Comparison of ENCODE assay signal across 8 cellular contexts in the genomic region with DNA sequence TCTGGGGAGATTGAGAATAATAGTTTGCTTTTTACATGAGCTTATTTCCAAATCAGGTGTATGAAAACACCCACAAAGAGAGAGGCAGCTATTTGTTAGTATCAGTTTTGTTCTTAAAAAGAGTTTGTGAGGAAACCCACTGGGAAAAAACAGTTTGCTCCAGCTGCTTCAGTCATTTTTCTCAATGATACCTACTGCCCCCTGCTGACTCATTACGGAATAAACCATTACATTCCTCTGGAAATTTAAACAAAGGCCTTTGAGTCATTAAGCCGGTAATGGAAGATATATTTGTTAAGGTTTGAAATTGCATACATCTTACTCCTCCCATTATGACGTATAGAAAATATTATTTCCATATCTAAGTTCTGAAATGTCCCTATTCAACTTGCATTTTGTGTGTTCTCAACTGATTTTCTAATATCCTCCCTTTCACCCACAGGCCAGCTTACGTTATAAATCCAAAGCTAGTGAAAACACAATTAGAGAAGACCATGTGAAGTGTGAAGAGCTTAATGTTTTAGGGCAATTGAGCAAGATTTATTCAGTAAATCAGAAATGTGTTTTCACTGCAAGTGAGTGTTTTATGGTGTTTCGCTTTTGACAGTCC.
A peak's percentile ranks its signal among the peaks of the same experiment; 100 is the strongest.
DNase-seq lines count a peak whose midpoint lies in the region; ATAC-seq and TF ChIP-seq lines count a peak whose summit lies in the region.

No MANE protein-coding gene starts in this region.

- no peaks in the 10 kb centered on the region for H3K9me3 Mint-ChIP-seq in WTC11
- H3K9me3 Mint-ChIP-seq in activated CD4-positive, alpha-beta memory T cell treated with anti-CD3 and anti-CD28 coated beads, Interleukin-2, amount 10 ng/mL, durations not matched to agents 7 days and 5 days: no peaks in the 10 kb centered on the region

- H3K4me1 ChIP-seq in gastrocnemius medialis: no peaks in the 10 kb centered on the region

- DNase-seq in AG09319 (ENCODE audit: extremely low read depth, low read depth) (peak; percentile 18), NCI-H146 (lab: John Stamatoyannopoulos, UW) (peak; percentile 62), WTC11 (ENCODE audit: low spot score) (no peak), kidney epithelial cell (ENCODE audit: low read depth) (peak; percentile 14), gastrocnemius medialis (no peak), T-helper 1 cell (no peak)
- DNase-seq in activated CD4-positive, alpha-beta memory T cell treated with anti-CD3 and anti-CD28 coated beads, Interleukin-2, amount 10 ng/mL, durations not matched to agents 7 days and 5 days: no peak

- in situ Hi-C loops in gastrocnemius medialis (cut with MboI; ENCODE audit: low sequenced_read_pairs in 4 of 4): no loop called here

- no peak overlapping the region for H3K4me3 Mint-ChIP-seq in WTC11
- H3K4me3 Mint-ChIP-seq in activated CD4-positive, alpha-beta memory T cell treated with anti-CD3 and anti-CD28 coated beads, Interleukin-2, amount 10 ng/mL, durations not matched to agents 7 days and 5 days: no peak overlapping the region

- no peak overlapping the region for H3K27ac ChIP-seq in gastrocnemius medialis

- POLR2A ChIA-PET in WTC11 (lab: Charles Lee): no interaction called here
- POLR2A ChIA-PET in activated CD4-positive, alpha-beta memory T cell treated with anti-CD3 and anti-CD28 coated beads, Interleukin-2, amount 10 ng/mL, durations not matched to agents 7 days and 5 days (lab: Charles Lee): no interaction called here

- ATAC-seq in GM18867 (IDR thresholded peaks at IDR 0.05; ENCODE audit: unreplicated experiment) (peak; percentile 66), WTC11 (no peak; the same call in 1 of the 2 replicates), gastrocnemius medialis (no peak)

- H3K4me3 ChIP-seq in kidney epithelial cell (ENCODE audit: low read depth, low read length) (no peak overlapping the region), gastrocnemius medialis (no peak overlapping the region)

- H3K36me3 ChIP-seq in kidney epithelial cell (ENCODE audit: control insufficient read depth, insufficient read depth, low read length) (no peaks in the 10 kb centered on the region), gastrocnemius medialis (no peaks in the 10 kb centered on the region)

- H3K27me3 Mint-ChIP-seq in WTC11 (ENCODE audit: low read depth): no peaks in the 10 kb centered on the region
- no peaks in the 10 kb centered on the region for H3K27me3 Mint-ChIP-seq in activated CD4-positive, alpha-beta memory T cell treated with anti-CD3 and anti-CD28 coated beads, Interleukin-2, amount 10 ng/mL, durations not matched to agents 7 days and 5 days

- H3K36me3 Mint-ChIP-seq in WTC11: no peaks in the 10 kb centered on the region
- H3K36me3 Mint-ChIP-seq in activated CD4-positive, alpha-beta memory T cell treated with anti-CD3 and anti-CD28 coated beads, Interleukin-2, amount 10 ng/mL, durations not matched to agents 7 days and 5 days (ENCODE audit: low read depth): no peaks in the 10 kb centered on the region

- intact Hi-C loops in gastrocnemius medialis (cut with DNase I; ENCODE audit: low total_unique reads): no loop called here

- H3K27me3 ChIP-seq in kidney epithelial cell (ENCODE audit: control insufficient read depth, insufficient read depth, low read length) (no peaks in the 10 kb centered on the region), gastrocnemius medialis (no peaks in the 10 kb centered on the region)

- no peak for TF ChIP-seq POLR2A in gastrocnemius medialis (IDR thresholded peaks at IDR 0.05)

- TF ChIP-seq CTCF in AG09319 (IDR thresholded peaks at IDR 0.05; ENCODE audit: low read depth, low read length): peak; percentile 68
- peak; percentile 72 for TF ChIP-seq CTCF in WTC11 (IDR thresholded peaks at IDR 0.05)
- peak; percentile 67 for TF ChIP-seq CTCF in kidney epithelial cell (IDR thresholded peaks at IDR 0.05; ENCODE audit: insufficient read depth, low read length, poor library complexity, severe bottlenecking)
- peak in 1 of 5 experiments; percentile 27 for TF ChIP-seq CTCF in gastrocnemius medialis (IDR thresholded peaks at IDR 0.05 in 4 of 5, conservative IDR thresholded peaks at IDR 0.05 in 1 of 5)

- peak overlapping the region; percentile 7 for H3K27ac Mint-ChIP-seq in WTC11
- H3K27ac Mint-ChIP-seq in activated CD4-positive, alpha-beta memory T cell treated with anti-CD3 and anti-CD28 coated beads, Interleukin-2, amount 10 ng/mL, durations not matched to agents 7 days and 5 days: no peak overlapping the region

- H3K4me1 Mint-ChIP-seq in WTC11: peaks cover 11% of the 10 kb centered on the region
- H3K4me1 Mint-ChIP-seq in activated CD4-positive, alpha-beta memory T cell treated with anti-CD3 and anti-CD28 coated beads, Interleukin-2, amount 10 ng/mL, durations not matched to agents 7 days and 5 days: no peaks in the 10 kb centered on the region

- CTCF ChIA-PET in WTC11 (lab: Charles Lee): interaction anchor here (0.8 to 3.5 kb wide), 19 partner anchors 8 to 686 kb away, joined by 3 to 27 read pairs (median 3); no protein-coding TSS in a partner anchor
- CTCF ChIA-PET in activated CD4-positive, alpha-beta memory T cell treated with anti-CD3 and anti-CD28 coated beads, Interleukin-2, amount 10 ng/mL, durations not matched to agents 7 days and 5 days (lab: Charles Lee): interaction anchor here (0.7 to 0.9 kb wide), 2 partner anchors 9 to 11 kb away, joined by 3 to 5 read pairs; no protein-coding TSS in a partner anchor

- no peaks in the 10 kb centered on the region for H3K9me3 ChIP-seq in gastrocnemius medialis

TF ChIP-seq in WTC11, 78 proteins besides CTCF, POLR2A, EP300 and RAD21:
- TF ChIP-seq TCF7 (CRISPR knock-in tag; IDR thresholded peaks at IDR 0.05; ENCODE audit: low read depth) (no peak), SOX15 (CRISPR knock-in tag; IDR thresholded peaks at IDR 0.05) (no peak), CREB1 (CRISPR knock-in tag; IDR thresholded peaks at IDR 0.05) (no peak), FOXK1 (CRISPR knock-in tag; IDR thresholded peaks at IDR 0.05) (no peak), SMAD3 (CRISPR knock-in tag; IDR thresholded peaks at IDR 0.05; ENCODE audit: borderline replicate concordance) (no peak), GTF2I (CRISPR knock-in tag; conservative IDR thresholded peaks at IDR 0.05) (no peak), SMAD4 (CRISPR knock-in tag; IDR thresholded peaks at IDR 0.05) (no peak), TEAD4 (CRISPR knock-in tag; IDR thresholded peaks at IDR 0.05) (no peak), JUN (CRISPR knock-in tag; IDR thresholded peaks at IDR 0.05) (no peak), NR2C2 (CRISPR knock-in tag; IDR thresholded peaks at IDR 0.05) (no peak), ELF4 (CRISPR knock-in tag; IDR thresholded peaks at IDR 0.05; ENCODE audit: low read depth) (no peak), ZBTB21 (CRISPR knock-in tag; IDR thresholded peaks at IDR 0.05; ENCODE audit: borderline replicate concordance) (no peak)
- TF ChIP-seq, protein P1, sequence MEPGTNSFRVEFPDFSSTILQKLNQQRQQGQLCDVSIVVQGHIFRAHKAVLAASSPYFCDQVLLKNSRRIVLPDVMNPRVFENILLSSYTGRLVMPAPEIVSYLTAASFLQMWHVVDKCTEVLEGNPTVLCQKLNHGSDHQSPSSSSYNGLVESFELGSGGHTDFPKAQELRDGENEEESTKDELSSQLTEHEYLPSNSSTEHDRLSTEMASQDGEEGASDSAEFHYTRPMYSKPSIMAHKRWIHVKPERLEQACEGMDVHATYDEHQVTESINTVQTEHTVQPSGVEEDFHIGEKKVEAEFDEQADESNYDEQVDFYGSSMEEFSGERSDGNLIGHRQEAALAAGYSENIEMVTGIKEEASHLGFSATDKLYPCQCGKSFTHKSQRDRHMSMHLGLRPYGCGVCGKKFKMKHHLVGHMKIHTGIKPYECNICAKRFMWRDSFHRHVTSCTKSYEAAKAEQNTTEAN (CRISPR knock-in tag; IDR thresholded peaks at IDR 0.05): no peak
- TF ChIP-seq, protein P2, sequence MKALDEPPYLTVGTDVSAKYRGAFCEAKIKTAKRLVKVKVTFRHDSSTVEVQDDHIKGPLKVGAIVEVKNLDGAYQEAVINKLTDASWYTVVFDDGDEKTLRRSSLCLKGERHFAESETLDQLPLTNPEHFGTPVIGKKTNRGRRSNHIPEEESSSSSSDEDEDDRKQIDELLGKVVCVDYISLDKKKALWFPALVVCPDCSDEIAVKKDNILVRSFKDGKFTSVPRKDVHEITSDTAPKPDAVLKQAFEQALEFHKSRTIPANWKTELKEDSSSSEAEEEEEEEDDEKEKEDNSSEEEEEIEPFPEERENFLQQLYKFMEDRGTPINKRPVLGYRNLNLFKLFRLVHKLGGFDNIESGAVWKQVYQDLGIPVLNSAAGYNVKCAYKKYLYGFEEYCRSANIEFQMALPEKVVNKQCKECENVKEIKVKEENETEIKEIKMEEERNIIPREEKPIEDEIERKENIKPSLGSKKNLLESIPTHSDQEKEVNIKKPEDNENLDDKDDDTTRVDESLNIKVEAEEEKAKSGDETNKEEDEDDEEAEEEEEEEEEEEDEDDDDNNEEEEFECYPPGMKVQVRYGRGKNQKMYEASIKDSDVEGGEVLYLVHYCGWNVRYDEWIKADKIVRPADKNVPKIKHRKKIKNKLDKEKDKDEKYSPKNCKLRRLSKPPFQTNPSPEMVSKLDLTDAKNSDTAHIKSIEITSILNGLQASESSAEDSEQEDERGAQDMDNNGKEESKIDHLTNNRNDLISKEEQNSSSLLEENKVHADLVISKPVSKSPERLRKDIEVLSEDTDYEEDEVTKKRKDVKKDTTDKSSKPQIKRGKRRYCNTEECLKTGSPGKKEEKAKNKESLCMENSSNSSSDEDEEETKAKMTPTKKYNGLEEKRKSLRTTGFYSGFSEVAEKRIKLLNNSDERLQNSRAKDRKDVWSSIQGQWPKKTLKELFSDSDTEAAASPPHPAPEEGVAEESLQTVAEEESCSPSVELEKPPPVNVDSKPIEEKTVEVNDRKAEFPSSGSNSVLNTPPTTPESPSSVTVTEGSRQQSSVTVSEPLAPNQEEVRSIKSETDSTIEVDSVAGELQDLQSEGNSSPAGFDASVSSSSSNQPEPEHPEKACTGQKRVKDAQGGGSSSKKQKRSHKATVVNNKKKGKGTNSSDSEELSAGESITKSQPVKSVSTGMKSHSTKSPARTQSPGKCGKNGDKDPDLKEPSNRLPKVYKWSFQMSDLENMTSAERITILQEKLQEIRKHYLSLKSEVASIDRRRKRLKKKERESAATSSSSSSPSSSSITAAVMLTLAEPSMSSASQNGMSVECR (CRISPR knock-in tag; IDR thresholded peaks at IDR 0.05; ENCODE audit: borderline replicate concordance): no peak

Comparison
In these comparisons a context has a peak if more than half of its experiments do, and no peak if none do; other contexts are left out.
1. DNase-seq: peak in AG09319 (single experiment), NCI-H146 (single experiment) and kidney epithelial cell (single experiment); none in WTC11 (single experiment), gastrocnemius medialis (0 of 2), T-helper 1 cell (0 of 5) and activated CD4-positive, alpha-beta memory T cell treated with anti-CD3 and anti-CD28 coated beads, Interleukin-2, amount 10 ng/mL, durations not matched to agents 7 days and 5 days (single experiment).